In genomic region chr11:74726547-74727182, GRCh38 we compare ENCODE assay signal across 9 cellular contexts. TPM values are rescaled to one million over a fixed set of nuclear protein-coding genes. Genes with fewer than 3 reads are reported as not detected.
A peak's percentile ranks its signal among the peaks of the same experiment; 100 is the strongest.
DNase-seq lines count a peak whose midpoint lies in the region; ATAC-seq and TF ChIP-seq lines count a peak whose summit lies in the region.
"Had no signal": no experiment of that assay in that cellular context is flagged by ENCODE, and none has a peak within 500 bp of the region (broad histone marks: within the 10 kb centered on the region; RNA-seq: fewer than 3 reads in every experiment).

No MANE protein-coding gene starts in this region.

- DNase-seq in NCI-H82 (lab: John Stamatoyannopoulos, UW), result peak; percentile 75
- DNase-seq in NCI-H82 treated with DMSO at 0.1 percent for 48 hours (lab: John Stamatoyannopoulos, UW; ENCODE audit: unreplicated experiment), result no peak
- peak; percentile 63 for DNase-seq in NCI-H345 (lab: John Stamatoyannopoulos, UW)
- DNase-seq in activated CD4-positive, CD25-positive, alpha-beta regulatory T cell treated with anti-CD3 and anti-CD28 coated beads, Interleukin-2, amount 50 U/mL, for 72 hours, result peak; percentile 58
- peak; percentile 87 for DNase-seq in choroid plexus epithelial cell (ENCODE audit: low read depth)
- peak; percentile 38 to 40 for DNase-seq in stimulated activated CD4-positive, alpha-beta T cell treated with anti-CD3 and anti-CD28 coated beads, Interleukin-4, amount 100 ng/mL, for 48 hours (ENCODE audit: low read depth in 2 of 2)

- no peaks in the 10 kb centered on the region for H3K9me3 ChIP-seq in liver (ENCODE audit: control insufficient read depth in 4 of 4, low read length in 3 of 4)

- WGBS in liver, result 8% methylated on average over 13 of the region's 13 CpGs

- peaks cover 0 to 6% (median under 1%) of the 10 kb centered on the region in 4 donors for H3K27me3 ChIP-seq in liver (ENCODE audit: control insufficient read depth in 4 of 4, insufficient read depth in 4 of 4, low read length in 3 of 4)

- no peaks in the 10 kb centered on the region for H3K36me3 ChIP-seq in liver (ENCODE audit: control insufficient read depth in 4 of 4, insufficient read depth in 3 of 4, low read depth in 1 of 4, low read length in 3 of 4)

- TF ChIP-seq CTCF in choroid plexus epithelial cell (conservative IDR thresholded peaks at IDR 0.05; ENCODE audit: low read depth, low read length), result peak; percentile 97
- TF ChIP-seq CTCF in liver (IDR thresholded peaks at IDR 0.05; ENCODE audit: low read depth, low read length, missing input control), result peak; percentile 91

- ATAC-seq in HG02970 (IDR thresholded peaks at IDR 0.05; ENCODE audit: low FRiP score, unreplicated experiment), result peak; percentile 74

- H3K4me1 ChIP-seq in liver (ENCODE audit: control insufficient read depth in 4 of 4, insufficient read depth in 4 of 4, low read length in 3 of 4), result peaks cover 3 to 9% (median 3%) of the 10 kb centered on the region in 4 donors
- H3K4me1 ChIP-seq: BLaER1 treated with 17β-estradiol and CSF1 and Interleukin-3, amounts not matched to agents 10 nM and 100 nM had no signal

- H3K9ac ChIP-seq in liver (ENCODE audit: low read depth in 1 of 2, low read length in 2 of 2), result no peak overlapping the region
- H3K9ac ChIP-seq: BLaER1 treated with 17β-estradiol and CSF1 and Interleukin-3, amounts not matched to agents 10 nM and 100 nM had no signal

- H3K4me3 ChIP-seq in choroid plexus epithelial cell (ENCODE audit: low read depth, low read length) (no peak overlapping the region), liver (ENCODE audit: low read depth in 1 of 3, low read length in 3 of 3) (no peak overlapping the region)
- H3K4me3 ChIP-seq: BLaER1 treated with 17β-estradiol and CSF1 and Interleukin-3, amounts not matched to agents 10 nM and 100 nM had no signal

- no peak overlapping the region for H3K27ac ChIP-seq in liver (ENCODE audit: low read depth in 1 of 2, low read length in 2 of 2)
- H3K27ac ChIP-seq: BLaER1 treated with 17β-estradiol and CSF1 and Interleukin-3, amounts not matched to agents 10 nM and 100 nM had no signal

- TF ChIP-seq RAD21 in liver (IDR thresholded peaks at IDR 0.05), result peak; percentile 93 to 97

TF ChIP-seq in liver, 16 proteins besides CTCF, POLR2A, EP300 and RAD21:
- no peak for TF ChIP-seq GABPA (IDR thresholded peaks at IDR 0.05 in 1 of 2, conservative IDR thresholded peaks at IDR 0.05 in 1 of 2)
- no peak for TF ChIP-seq FOXA2 (IDR thresholded peaks at IDR 0.05)
- no peak for TF ChIP-seq TAF1 (conservative IDR thresholded peaks at IDR 0.05)
- TF ChIP-seq FOXA1 (IDR thresholded peaks at IDR 0.05), result no peak
- TF ChIP-seq, protein P1, sequence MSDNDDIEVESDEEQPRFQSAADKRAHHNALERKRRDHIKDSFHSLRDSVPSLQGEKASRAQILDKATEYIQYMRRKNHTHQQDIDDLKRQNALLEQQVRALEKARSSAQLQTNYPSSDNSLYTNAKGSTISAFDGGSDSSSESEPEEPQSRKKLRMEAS (IDR thresholded peaks at IDR 0.05), result no peak
- no peak for TF ChIP-seq SP1 (IDR thresholded peaks at IDR 0.05)
- TF ChIP-seq HNF4A (conservative IDR thresholded peaks at IDR 0.05), result no peak
- TF ChIP-seq REST (IDR thresholded peaks at IDR 0.05), result no peak
- no peak for TF ChIP-seq RXRA (IDR thresholded peaks at IDR 0.05)
- TF ChIP-seq YY1 (IDR thresholded peaks at IDR 0.05), result no peak
- no peak for TF ChIP-seq HNF4G (IDR thresholded peaks at IDR 0.05)
- TF ChIP-seq EGR1 (IDR thresholded peaks at IDR 0.05; ENCODE audit: low read depth in 2 of 2), result no peak
- TF ChIP-seq, protein P2, sequence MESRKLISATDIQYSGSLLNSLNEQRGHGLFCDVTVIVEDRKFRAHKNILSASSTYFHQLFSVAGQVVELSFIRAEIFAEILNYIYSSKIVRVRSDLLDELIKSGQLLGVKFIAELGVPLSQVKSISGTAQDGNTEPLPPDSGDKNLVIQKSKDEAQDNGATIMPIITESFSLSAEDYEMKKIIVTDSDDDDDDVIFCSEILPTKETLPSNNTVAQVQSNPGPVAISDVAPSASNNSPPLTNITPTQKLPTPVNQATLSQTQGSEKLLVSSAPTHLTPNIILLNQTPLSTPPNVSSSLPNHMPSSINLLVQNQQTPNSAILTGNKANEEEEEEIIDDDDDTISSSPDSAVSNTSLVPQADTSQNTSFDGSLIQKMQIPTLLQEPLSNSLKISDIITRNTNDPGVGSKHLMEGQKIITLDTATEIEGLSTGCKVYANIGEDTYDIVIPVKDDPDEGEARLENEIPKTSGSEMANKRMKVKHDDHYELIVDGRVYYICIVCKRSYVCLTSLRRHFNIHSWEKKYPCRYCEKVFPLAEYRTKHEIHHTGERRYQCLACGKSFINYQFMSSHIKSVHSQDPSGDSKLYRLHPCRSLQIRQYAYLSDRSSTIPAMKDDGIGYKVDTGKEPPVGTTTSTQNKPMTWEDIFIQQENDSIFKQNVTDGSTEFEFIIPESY (IDR thresholded peaks at IDR 0.05), result no peak
- no peak for TF ChIP-seq JUND (IDR thresholded peaks at IDR 0.05)
- TF ChIP-seq ATF3 (IDR thresholded peaks at IDR 0.05), result no peak

RNA-seq across cellular contexts. Expression of gene CHRDL2, which starts 4.6 kb away (rescaled TPM):
- 1 to 10 TPM in 1 of 2 donors, not detected in 1; 1.8 TPM for total RNA-seq in liver
- 10 to 100 TPM; 15.8 to 19.0 TPM for polyA plus RNA-seq in liver

RNA-seq across cellular contexts. Expression of gene RNF169, which starts 22.0 kb away (rescaled TPM):
- 10 to 100 TPM in 1 of 2 donors, 1 to 10 TPM in 1; 8.5 to 11.0 TPM for total RNA-seq in liver
- 1 to 10 TPM in 1 of 2 donors, under 1 TPM in 1; 0.60 to 1.6 TPM for polyA plus RNA-seq in liver
